ENCODE assay signal across 1 cellular context in genomic region chr17:345992-346785, GRCh38.
TF ChIP-seq lines count a peak whose summit lies in the region.

No MANE protein-coding gene starts in this region.

TF ChIP-seq in K562, 482 proteins besides CTCF, POLR2A, EP300 and RAD21 (continued from another document):
- no peak for TF ChIP-seq HMGXB4 (CRISPR knock-in tag; IDR thresholded peaks at IDR 0.05)
- no peak for TF ChIP-seq POLR2G (IDR thresholded peaks at IDR 0.05; ENCODE audit: low read depth, low read length)
- TF ChIP-seq RBM25 (IDR thresholded peaks at IDR 0.05; ENCODE audit: low read depth, low read length, severe bottlenecking), result peak; percentile 65
- no peak for TF ChIP-seq E2F3 (CRISPR knock-in tag; IDR thresholded peaks at IDR 0.05)
- TF ChIP-seq ZNF764 (CRISPR knock-in tag; IDR thresholded peaks at IDR 0.05; ENCODE audit: low read depth), result no peak
- TF ChIP-seq ZBTB8A (IDR thresholded peaks at IDR 0.05; ENCODE audit: partially characterized antibody), result no peak
- no peak for TF ChIP-seq CBFA2T3 (IDR thresholded peaks at IDR 0.05)
- TF ChIP-seq FIP1L1 (IDR thresholded peaks at IDR 0.05; ENCODE audit: low read depth, low read length, poor library complexity, severe bottlenecking), result no peak
- TF ChIP-seq ZNF431 (CRISPR knock-in tag; IDR thresholded peaks at IDR 0.05), result peak; percentile 51; the same call in 1 of the 2 replicates
- no peak for TF ChIP-seq GTF2A2 (tag; IDR thresholded peaks at IDR 0.05)
- TF ChIP-seq ZBTB1 (CRISPR knock-in tag; IDR thresholded peaks at IDR 0.05; ENCODE audit: borderline replicate concordance, low read depth), result no peak
- no peak for TF ChIP-seq ZBTB9 (CRISPR knock-in tag; IDR thresholded peaks at IDR 0.05)
TF ChIP-seq in K562: peak in this region for 2.
